Comparison of ENCODE assay signal across 8 cellular contexts in genomic region chr11:65569973-65570918, GRCh38. TPM values are rescaled to one million over a fixed set of nuclear protein-coding genes. Genes with fewer than 3 reads are reported as not detected.
A peak's percentile ranks its signal among the peaks of the same experiment; 100 is the strongest.
DNase-seq lines count a peak whose midpoint lies in the region; FAIRE-seq and TF ChIP-seq lines count a peak whose summit lies in the region.

A gene with protein sequence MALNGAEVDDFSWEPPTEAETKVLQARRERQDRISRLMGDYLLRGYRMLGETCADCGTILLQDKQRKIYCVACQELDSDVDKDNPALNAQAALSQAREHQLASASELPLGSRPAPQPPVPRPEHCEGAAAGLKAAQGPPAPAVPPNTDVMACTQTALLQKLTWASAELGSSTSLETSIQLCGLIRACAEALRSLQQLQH (plus strand): TSS chr11:65570477. CDS start chr11:65570492, 15 bp downstream.

- no peak within 1 kb of the TSS for H4K91ac ChIP-seq in H9 (ENCODE audit: insufficient read length, low read depth, low read length)

- H3K27me3 ChIP-seq in H9 (ENCODE audit: insufficient read depth, low read length) (peaks cover 2% of the 10 kb centered on the region; the same call in 1 of the 2 replicates), stomach smooth muscle (ENCODE audit: control insufficient read depth in 1 of 2, insufficient read depth in 2 of 2, low read length in 2 of 2) (no peaks in the 10 kb centered on the region)

- no peak within 1 kb of the TSS for H3K23ac ChIP-seq in H9 (ENCODE audit: insufficient read length, low read depth, low read length)

- H3K79me1 ChIP-seq in H9 (ENCODE audit: insufficient read depth, low read depth, low read length, poor library complexity, severe bottlenecking), result peaks cover 4% of the 10 kb centered on the region

- H3K18ac ChIP-seq in H9 (ENCODE audit: insufficient read length, low read depth, low read length), result peak within 1 kb of the TSS; percentile 32

- H2BK120ac ChIP-seq in H9 (ENCODE audit: low read depth, low read length, poor library complexity, severe bottlenecking), result no peak within 1 kb of the TSS

- FAIRE-seq in G401.6 (lab: Jason Lieb, UNC), result peak; percentile 96

- H3K4me3 ChIP-seq in fibroblast of the aortic adventitia (ENCODE audit: low read depth, low read length) (peak within 1 kb of the TSS; percentile 93), stomach smooth muscle (ENCODE audit: low read length in 2 of 2) (peak within 1 kb of the TSS; percentile 96)

- peaks cover 5 to 7% of the 10 kb centered on the region in 2 donors for H3K36me3 ChIP-seq in stomach smooth muscle (ENCODE audit: control insufficient read depth in 2 of 2, insufficient read depth in 2 of 2, low read length in 2 of 2)

- no peaks in the 10 kb centered on the region for H3K9me3 ChIP-seq in H9 (ENCODE audit: control insufficient read depth, low read depth, low read length)
- no peaks in the 10 kb centered on the region for H3K9me3 ChIP-seq in stomach smooth muscle (ENCODE audit: control insufficient read depth in 2 of 2, low read length in 2 of 2)

- no peak within 1 kb of the TSS; the same call in 1 of the 2 replicates for H3K14ac ChIP-seq in H9 (ENCODE audit: insufficient read depth, low read length)

- no peak within 1 kb of the TSS for H3K4ac ChIP-seq in H9 (ENCODE audit: low read depth, low read length)

- H3K4me1 Mint-ChIP-seq in H9 (peaks cover 30 to 44% of the 10 kb centered on the region in 2 experiments), neural crest cell (peaks cover 60% of the 10 kb centered on the region)

- H2BK20ac ChIP-seq in H9 (ENCODE audit: low read depth, low read length, poor library complexity, severe bottlenecking), result no peak within 1 kb of the TSS

- H3K27ac Mint-ChIP-seq in H9, result peak within 1 kb of the TSS; percentile 44 to 98 (median 98); a peak in 6 of 7 replicates
- peak within 1 kb of the TSS; percentile 98 for H3K27ac Mint-ChIP-seq in neural crest cell (ENCODE audit: unreplicated experiment)

- H4K20me1 ChIP-seq in H9 (ENCODE audit: control insufficient read depth, insufficient read depth, insufficient read length), result no peaks in the 10 kb centered on the region

- H3K4me2 ChIP-seq in H9 (ENCODE audit: insufficient read depth, insufficient read length, low read length), result peak within 1 kb of the TSS; percentile 78

- H3K56ac ChIP-seq in H9 (ENCODE audit: insufficient read length, low read depth, low read length), result no peak within 1 kb of the TSS

- peaks cover 25% of the 10 kb centered on the region for H3K23me2 ChIP-seq in H9 (ENCODE audit: insufficient read length, low read depth, low read length, poor library complexity, severe bottlenecking)

- no peak within 1 kb of the TSS for H3T11ph ChIP-seq in H9 (ENCODE audit: low read length)

- H2BK5ac ChIP-seq in H9 (ENCODE audit: insufficient read length, low read length), result no peak within 1 kb of the TSS

- H2AK5ac ChIP-seq in H9 (ENCODE audit: insufficient read length, low read length), result no peak within 1 kb of the TSS

- DNase-seq in H9, result peak; percentile 99
- peak; percentile 98 for DNase-seq in M059J (ENCODE audit: low read depth)
- peak; percentile 97 to 99 for DNase-seq in SHP77 (lab: John Stamatoyannopoulos, UW)
- DNase-seq in activated effector memory CD4-positive, alpha-beta T cell treated with Interleukin-2 at 50 U/mL for 16 hours, result peak; percentile 97
- peak; percentile 98 for DNase-seq in fibroblast of the aortic adventitia (ENCODE audit: low read depth)
- DNase-seq in neural crest cell (ENCODE audit: low read depth, low spot score), result peak; percentile 94

- TF ChIP-seq CTCF in H9 (conservative IDR thresholded peaks at IDR 0.05), result peak; percentile 82
- peak; percentile 34 for TF ChIP-seq CTCF in fibroblast of the aortic adventitia (IDR thresholded peaks at IDR 0.05; ENCODE audit: insufficient read depth, low read length)
- peak; percentile 67 for TF ChIP-seq CTCF in neural crest cell (conservative IDR thresholded peaks at IDR 0.05)

- no peaks in the 10 kb centered on the region; the same call in 1 of the 2 replicates for H3K79me2 ChIP-seq in H9 (ENCODE audit: insufficient read depth, low read length)

- H2BK15ac ChIP-seq in H9 (ENCODE audit: low read depth, low read length), result no peak within 1 kb of the TSS; the same call in 1 of the 2 replicates

- H3K4me1 ChIP-seq in H9 (ENCODE audit: insufficient read depth, low read length), result no peaks in the 10 kb centered on the region; the same call in 1 of the 2 replicates
- H3K4me1 ChIP-seq in stomach smooth muscle (ENCODE audit: control insufficient read depth, insufficient read depth, low read length), result peaks cover 65% of the 10 kb centered on the region

- no peak within 1 kb of the TSS for H2BK12ac ChIP-seq in H9 (ENCODE audit: insufficient read length, low read depth, low read length)

- H3K4me3 Mint-ChIP-seq in H9 (peak within 1 kb of the TSS; percentile 99), neural crest cell (peak within 1 kb of the TSS; percentile 100)

- peaks cover 7% of the 10 kb centered on the region for H3K27me3 Mint-ChIP-seq in H9 (ENCODE audit: low read depth)
- peaks cover 13% of the 10 kb centered on the region for H3K27me3 Mint-ChIP-seq in neural crest cell (ENCODE audit: low read depth)

- H3K27ac ChIP-seq in H9 (ENCODE audit: insufficient read length, low read depth, low read length), result no peak within 1 kb of the TSS
- H3K27ac ChIP-seq in stomach smooth muscle (ENCODE audit: low read length), result peak within 1 kb of the TSS; percentile 92

- no peak within 1 kb of the TSS for H4K5ac ChIP-seq in H9 (ENCODE audit: insufficient read length, low read depth, low read length)

- no peak within 1 kb of the TSS for H2AFZ ChIP-seq in H9 (ENCODE audit: low read length)

- H3K9me3 Mint-ChIP-seq in H9 (no peaks in the 10 kb centered on the region; a peak in 1 of 5 replicates), neural crest cell (no peaks in the 10 kb centered on the region)

- peaks cover 6 to 14% (median 9%) of the 10 kb centered on the region in 3 experiments; a peak in 6 of 7 replicates for H3K36me3 Mint-ChIP-seq in H9 (ENCODE audit: insufficient read depth in 1 of 3, low read depth in 3 of 3)
- peaks cover 7% of the 10 kb centered on the region for H3K36me3 Mint-ChIP-seq in neural crest cell (ENCODE audit: low read depth)

- no CpG with 5 or more reads among the region's 89 CpGs for WGBS in H9 (ENCODE audit: extremely low coverage, insufficient read length, low lambda C conversion rate)

- no peak within 1 kb of the TSS for H4K8ac ChIP-seq in H9 (replicated peaks; ENCODE audit: insufficient read length, low read depth, low read length)

- peak within 1 kb of the TSS; percentile 76 for H3K9ac ChIP-seq in H9 (ENCODE audit: extremely low read depth, insufficient read length, low read length)
- H3K9ac ChIP-seq in stomach smooth muscle (ENCODE audit: low read length in 2 of 2), result peak within 1 kb of the TSS; percentile 86 to 95

RNA-seq across cellular contexts. Expression of the gene that starts here (rescaled TPM):
- 43.7 and 45.8 TPM in 2 replicates for total RNA-seq in H9 (2021)
- total RNA-seq in M059J (2014; rRNA removed; shearing (Covaris generic)), result 106 and 116 TPM in 2 replicates
- 27.2 and 48.0 TPM in 2 replicates for total RNA-seq in fibroblast of the aortic adventitia (ENCODE audit: low replicate concordance)
- 32.2 and 33.2 TPM in 2 replicates for total RNA-seq in neural crest cell
